Comparison of ENCODE assay signal across 19 cellular contexts in genomic region chr19:46892252-46893179, GRCh38. TPM values are rescaled to one million over a fixed set of nuclear protein-coding genes. Genes with fewer than 3 reads are reported as not detected.
A peak's percentile ranks its signal among the peaks of the same experiment; 100 is the strongest.
DNase-seq lines count a peak whose midpoint lies in the region; ATAC-seq, FAIRE-seq and TF ChIP-seq lines count a peak whose summit lies in the region.
"Had no signal": no experiment of that assay in that cellular context is flagged by ENCODE, and none has a peak within 500 bp of the region (broad histone marks: within the 10 kb centered on the region; RNA-seq: fewer than 3 reads in every experiment).

No MANE protein-coding gene starts in this region.

- ATAC-seq in right lobe of liver (no peak), GM21786 (IDR thresholded peaks at IDR 0.05; ENCODE audit: unreplicated experiment) (no peak)
- ATAC-seq: gastrocnemius medialis, HCT116, left lung had no signal

- TF ChIP-seq POLR2A in right lobe of liver (IDR thresholded peaks at IDR 0.05), result no peak

- peaks cover 35% of the 10 kb centered on the region for H3K36me3 Mint-ChIP-seq in Caco-2 (ENCODE audit: insufficient read depth, unreplicated experiment)

- peak overlapping the region; percentile 77 for H3K27ac Mint-ChIP-seq in Caco-2 (ENCODE audit: unreplicated experiment)
- H3K27ac Mint-ChIP-seq: activated naive CD4-positive, alpha-beta T cell treated with anti-CD3 and anti-CD28 coated beads, Interleukin-2, amount 50 U/mL, for 24 hours; activated T-cell treated with anti-CD3 and anti-CD28 coated beads, Interleukin-2, amount 50 U/mL, for 24 hours; dendritic cell treated with granulocyte-macrophage colony-stimulating factor and Interleukin-4, amounts not matched to agents 40 ng/mL and 50 ng/mL, for 4 days had no signal

- no TSS peak for BruUV-seq in Caco-2 (replicated peaks; lab: Mats Ljungman, UMichigan)

- peak; percentile 68 for FAIRE-seq in GM18507 (lab: Jason Lieb, UNC)

- H3K9ac ChIP-seq in OCI-LY3 (ENCODE audit: low read length), result no peak overlapping the region

- TF ChIP-seq CTCF in Caco-2 (IDR thresholded peaks at IDR 0.05; ENCODE audit: insufficient read depth in 1 of 2, low read depth in 1 of 2, low read length in 1 of 2, severe bottlenecking in 1 of 2, unreplicated experiment in 1 of 2), result no peak
- TF ChIP-seq CTCF in OCI-LY3 (IDR thresholded peaks at IDR 0.05; ENCODE audit: low read depth, low read length), result no peak
- no peak for TF ChIP-seq CTCF in right lobe of liver (IDR thresholded peaks at IDR 0.05)

- H3K4me3 Mint-ChIP-seq in Caco-2 (ENCODE audit: unreplicated experiment), result no peak overlapping the region
- H3K4me3 Mint-ChIP-seq: activated naive CD4-positive, alpha-beta T cell treated with anti-CD3 and anti-CD28 coated beads, Interleukin-2, amount 50 U/mL, for 24 hours; activated T-cell treated with anti-CD3 and anti-CD28 coated beads, Interleukin-2, amount 50 U/mL, for 24 hours; dendritic cell treated with granulocyte-macrophage colony-stimulating factor and Interleukin-4, amounts not matched to agents 40 ng/mL and 50 ng/mL, for 4 days had no signal

- H3K36me3 ChIP-seq in Caco-2 (ENCODE audit: control insufficient read depth, insufficient read depth, low read length), result no peaks in the 10 kb centered on the region
- H3K36me3 ChIP-seq in OCI-LY3 (replicated peaks; ENCODE audit: low read depth, low read length), result no peaks in the 10 kb centered on the region
- H3K36me3 ChIP-seq in right lobe of liver, result no peaks in the 10 kb centered on the region
- H3K36me3 ChIP-seq in MG63, result peaks cover 10% of the 10 kb centered on the region
- H3K36me3 ChIP-seq: gastrocnemius medialis, left lung had no signal

- peaks cover 75% of the 10 kb centered on the region for H3K79me2 ChIP-seq in OCI-LY3 (ENCODE audit: low read length)

- H3K4me3 ChIP-seq in Caco-2 (ENCODE audit: low read depth, low read length), result no peak overlapping the region
- peak overlapping the region; percentile 30; the same call in 1 of the 2 replicates for H3K4me3 ChIP-seq in OCI-LY3 (ENCODE audit: low read length)
- H3K4me3 ChIP-seq in right lobe of liver, result no peak overlapping the region
- no peak overlapping the region for H3K4me3 ChIP-seq in MG63
- H3K4me3 ChIP-seq: gastrocnemius medialis, left lung had no signal

- H3K27me3 ChIP-seq in Caco-2 (replicated peaks; ENCODE audit: control insufficient read depth, insufficient read depth, low read length) (no peaks in the 10 kb centered on the region), OCI-LY3 (ENCODE audit: low read depth, low read length) (no peaks in the 10 kb centered on the region), right lobe of liver (no peaks in the 10 kb centered on the region), MG63 (no peaks in the 10 kb centered on the region)
- H3K27me3 ChIP-seq: gastrocnemius medialis, left lung had no signal

- H3K9me3 Mint-ChIP-seq in Caco-2 (ENCODE audit: unreplicated experiment), result peaks cover 2% of the 10 kb centered on the region
- H3K9me3 Mint-ChIP-seq: activated naive CD4-positive, alpha-beta T cell treated with anti-CD3 and anti-CD28 coated beads, Interleukin-2, amount 50 U/mL, for 24 hours; activated T-cell treated with anti-CD3 and anti-CD28 coated beads, Interleukin-2, amount 50 U/mL, for 24 hours; dendritic cell treated with granulocyte-macrophage colony-stimulating factor and Interleukin-4, amounts not matched to agents 40 ng/mL and 50 ng/mL, for 4 days had no signal

- no peak overlapping the region for H2AFZ ChIP-seq in OCI-LY3 (ENCODE audit: low read depth, low read length)

- peaks cover 42% of the 10 kb centered on the region for H3K4me1 ChIP-seq in Caco-2
- peaks cover 13% of the 10 kb centered on the region for H3K4me1 ChIP-seq in OCI-LY3 (ENCODE audit: low read length)
- peaks cover 0 to 68% (median 17%) of the 10 kb centered on the region in 4 donors for H3K4me1 ChIP-seq in right lobe of liver

- H3K9me3 ChIP-seq in Caco-2 (no peaks in the 10 kb centered on the region), OCI-LY3 (ENCODE audit: insufficient read depth, low read length) (no peaks in the 10 kb centered on the region), right lobe of liver (no peaks in the 10 kb centered on the region), MG63 (no peaks in the 10 kb centered on the region)
- H3K9me3 ChIP-seq: gastrocnemius medialis, left lung had no signal

- H3K27me3 Mint-ChIP-seq in Caco-2 (ENCODE audit: insufficient read depth, unreplicated experiment), result no peaks in the 10 kb centered on the region
- H3K27me3 Mint-ChIP-seq: activated naive CD4-positive, alpha-beta T cell treated with anti-CD3 and anti-CD28 coated beads, Interleukin-2, amount 50 U/mL, for 24 hours; activated T-cell treated with anti-CD3 and anti-CD28 coated beads, Interleukin-2, amount 50 U/mL, for 24 hours; dendritic cell treated with granulocyte-macrophage colony-stimulating factor and Interleukin-4, amounts not matched to agents 40 ng/mL and 50 ng/mL, for 4 days had no signal

- POLR2A ChIA-PET in Caco-2 (lab: Charles Lee), result no interaction called here

- CTCF ChIA-PET in Caco-2 (lab: Charles Lee), result interaction anchor here (0.6 kb wide), 1 partner anchor 206 kb away, joined by 4 read pairs; no protein-coding TSS in a partner anchor

- peaks cover 38% of the 10 kb centered on the region for H3K4me1 Mint-ChIP-seq in Caco-2 (ENCODE audit: low read depth, unreplicated experiment)

- peaks cover 51% of the 10 kb centered on the region for H4K20me1 ChIP-seq in OCI-LY3 (ENCODE audit: insufficient read depth, low read length)

- no peak for DNase-seq in Caco-2
- no peak for DNase-seq in GM18507 (ENCODE audit: extremely low spot score, insufficient read length, low read depth)
- no peak for DNase-seq in right lobe of liver
- DNase-seq in MG63, result no peak
- no peak for DNase-seq in stimulated activated CD4-positive, alpha-beta T cell treated with anti-CD3 and anti-CD28 coated beads, Interleukin-4, amount 100 ng/mL, for 4 hours
- DNase-seq: activated CD4-positive, alpha-beta T cell treated with anti-CD3 and anti-CD28 coated beads, Interleukin-2, amount 50 U/mL, for 4 hours; activated T-cell treated with anti-CD3 and anti-CD28 coated beads, Interleukin-2, amount 50 U/mL, for 24 hours; AML-193; gastrocnemius medialis; GF-D8; left lung; NCI-H1694; NCI-H748 treated with DMSO at 0.1 percent for 48 hours; RPMI8226 had no signal

- H3K4me2 ChIP-seq in OCI-LY3 (ENCODE audit: low read length), result peak overlapping the region; percentile 51

- no peak overlapping the region for H3K27ac ChIP-seq in OCI-LY3 (ENCODE audit: low read length)
- H3K27ac ChIP-seq in right lobe of liver, result peak overlapping the region in 2 of 3 donors; percentile 80 to 81
- H3K27ac ChIP-seq: gastrocnemius medialis, left lung had no signal

- WGBS in right lobe of liver (ENCODE audit: insufficient coverage, low coverage, low lambda C conversion rate, missing lambda C conversion rate), result 81% methylated on average over 7 of the region's 11 CpGs

- intact Hi-C loops in Caco-2 (cut with micrococcal nuclease; ENCODE audit: unreplicated experiment), result no loop called here
- intact Hi-C loops in right lobe of liver (cut with DNase I), result no loop called here

RNA-seq across cellular contexts. Expression of gene ARHGAP35, which starts 31.7 kb away (rescaled TPM):
- total RNA-seq in Caco-2 (2022), result 81.7 and 85.9 TPM in 2 replicates
- 10 to 100 TPM; 33.5 to 54.4 (median 47.8) TPM for total RNA-seq in right lobe of liver
- total RNA-seq in MG63 (2014; rRNA removed; shearing (Covaris generic); ENCODE audit: low replicate concordance), result 7.8 and 14.7 TPM in 2 replicates

RNA-seq across cellular contexts. Expression of gene AP2S1, which starts 41.9 kb away (rescaled TPM):
- total RNA-seq in Caco-2 (2022) (211 and 234 TPM in 2 replicates), right lobe of liver (10 to 100 TPM; 67.2 to 82.6 (median 73.6) TPM)
- total RNA-seq in MG63 (2014; rRNA removed; shearing (Covaris generic); ENCODE audit: low replicate concordance), result 216 and 390 TPM in 2 replicates
